1 cellular context compared by ENCODE assay signal in the genomic region with DNA sequence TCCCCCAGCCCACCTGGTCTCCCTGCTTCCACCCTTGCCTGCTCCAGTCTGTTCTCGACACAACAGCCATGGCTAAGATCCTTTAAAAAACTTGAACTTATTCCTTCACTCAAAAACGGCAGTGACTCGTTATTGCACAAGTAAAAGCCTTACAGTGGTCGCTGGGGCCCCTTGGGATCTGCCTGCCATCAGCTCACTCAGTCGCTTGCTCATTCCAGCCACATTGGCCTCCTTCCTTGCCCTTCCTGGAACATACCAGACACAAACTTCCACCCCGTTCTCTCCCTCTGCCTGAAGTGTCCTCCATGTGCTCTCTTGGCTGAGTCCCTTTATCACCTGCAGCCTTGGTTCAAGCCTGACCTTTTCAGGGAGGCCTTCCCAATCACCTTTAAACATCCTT.
TF ChIP-seq lines count a peak whose summit lies in the region.

No MANE protein-coding gene starts in this region.

TF ChIP-seq in SK-N-SH, 30 proteins besides CTCF, POLR2A, EP300 and RAD21:
- TF ChIP-seq NFIC (IDR thresholded peaks at IDR 0.05; ENCODE audit: borderline replicate concordance) (no peak), SMC3 (IDR thresholded peaks at IDR 0.05; ENCODE audit: low read depth, low read length) (no peak), FOXM1 (IDR thresholded peaks at IDR 0.05; ENCODE audit: low read depth) (no peak), YY1 (IDR thresholded peaks at IDR 0.05; ENCODE audit: low read depth) (no peak), JUND (IDR thresholded peaks at IDR 0.05) (no peak), RXRA (IDR thresholded peaks at IDR 0.05; ENCODE audit: borderline replicate concordance, low read depth) (no peak), EZH2phosphoT487 (IDR thresholded peaks at IDR 0.05; ENCODE audit: borderline replicate concordance, low read depth) (no peak), MXI1 (IDR thresholded peaks at IDR 0.05; ENCODE audit: low read depth, low read length) (no peak)
- TF ChIP-seq, protein P1, sequence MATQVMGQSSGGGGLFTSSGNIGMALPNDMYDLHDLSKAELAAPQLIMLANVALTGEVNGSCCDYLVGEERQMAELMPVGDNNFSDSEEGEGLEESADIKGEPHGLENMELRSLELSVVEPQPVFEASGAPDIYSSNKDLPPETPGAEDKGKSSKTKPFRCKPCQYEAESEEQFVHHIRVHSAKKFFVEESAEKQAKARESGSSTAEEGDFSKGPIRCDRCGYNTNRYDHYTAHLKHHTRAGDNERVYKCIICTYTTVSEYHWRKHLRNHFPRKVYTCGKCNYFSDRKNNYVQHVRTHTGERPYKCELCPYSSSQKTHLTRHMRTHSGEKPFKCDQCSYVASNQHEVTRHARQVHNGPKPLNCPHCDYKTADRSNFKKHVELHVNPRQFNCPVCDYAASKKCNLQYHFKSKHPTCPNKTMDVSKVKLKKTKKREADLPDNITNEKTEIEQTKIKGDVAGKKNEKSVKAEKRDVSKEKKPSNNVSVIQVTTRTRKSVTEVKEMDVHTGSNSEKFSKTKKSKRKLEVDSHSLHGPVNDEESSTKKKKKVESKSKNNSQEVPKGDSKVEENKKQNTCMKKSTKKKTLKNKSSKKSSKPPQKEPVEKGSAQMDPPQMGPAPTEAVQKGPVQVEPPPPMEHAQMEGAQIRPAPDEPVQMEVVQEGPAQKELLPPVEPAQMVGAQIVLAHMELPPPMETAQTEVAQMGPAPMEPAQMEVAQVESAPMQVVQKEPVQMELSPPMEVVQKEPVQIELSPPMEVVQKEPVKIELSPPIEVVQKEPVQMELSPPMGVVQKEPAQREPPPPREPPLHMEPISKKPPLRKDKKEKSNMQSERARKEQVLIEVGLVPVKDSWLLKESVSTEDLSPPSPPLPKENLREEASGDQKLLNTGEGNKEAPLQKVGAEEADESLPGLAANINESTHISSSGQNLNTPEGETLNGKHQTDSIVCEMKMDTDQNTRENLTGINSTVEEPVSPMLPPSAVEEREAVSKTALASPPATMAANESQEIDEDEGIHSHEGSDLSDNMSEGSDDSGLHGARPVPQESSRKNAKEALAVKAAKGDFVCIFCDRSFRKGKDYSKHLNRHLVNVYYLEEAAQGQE (IDR thresholded peaks at IDR 0.05; ENCODE audit: low read depth, low read length): no peak
- TF ChIP-seq, protein P2, sequence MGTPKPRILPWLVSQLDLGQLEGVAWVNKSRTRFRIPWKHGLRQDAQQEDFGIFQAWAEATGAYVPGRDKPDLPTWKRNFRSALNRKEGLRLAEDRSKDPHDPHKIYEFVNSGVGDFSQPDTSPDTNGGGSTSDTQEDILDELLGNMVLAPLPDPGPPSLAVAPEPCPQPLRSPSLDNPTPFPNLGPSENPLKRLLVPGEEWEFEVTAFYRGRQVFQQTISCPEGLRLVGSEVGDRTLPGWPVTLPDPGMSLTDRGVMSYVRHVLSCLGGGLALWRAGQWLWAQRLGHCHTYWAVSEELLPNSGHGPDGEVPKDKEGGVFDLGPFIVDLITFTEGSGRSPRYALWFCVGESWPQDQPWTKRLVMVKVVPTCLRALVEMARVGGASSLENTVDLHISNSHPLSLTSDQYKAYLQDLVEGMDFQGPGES (IDR thresholded peaks at IDR 0.05; ENCODE audit: low read depth, low read length): no peak
